In the genomic region with DNA sequence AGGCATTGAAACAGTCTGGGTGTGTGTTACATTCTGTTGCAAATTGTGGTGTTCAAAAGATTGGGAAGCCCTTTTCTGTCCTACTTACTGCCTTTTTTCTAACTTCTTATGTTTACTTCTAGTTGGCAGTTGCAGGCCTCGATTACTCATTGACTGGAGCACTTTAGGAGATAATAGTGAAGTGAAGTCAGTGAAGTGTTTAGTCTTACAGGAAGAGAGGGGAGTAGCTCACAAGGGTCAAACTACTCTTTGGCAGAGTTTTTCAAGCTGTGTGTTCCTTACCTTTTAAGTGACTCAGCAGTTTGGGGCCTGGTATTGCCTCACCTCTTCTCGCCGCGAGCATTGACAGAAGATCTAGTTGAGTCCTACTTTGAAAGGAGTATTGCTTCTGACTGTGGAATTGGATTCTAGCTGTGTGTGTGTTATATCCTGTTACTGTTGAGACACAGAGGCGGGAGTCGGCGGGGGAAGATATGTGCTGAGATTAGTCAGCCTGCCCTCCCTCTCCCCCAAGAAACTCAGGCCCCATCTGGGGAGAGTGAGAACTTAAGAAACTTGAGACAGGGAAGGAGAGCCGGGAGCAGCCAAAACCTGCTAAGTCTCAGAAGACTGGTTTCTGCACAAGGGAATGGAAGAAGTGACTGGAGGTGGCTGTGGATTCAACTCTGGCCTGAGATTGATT, we compare ENCODE assay signal across 8 cellular contexts. TPM values are rescaled to one million over a fixed set of nuclear protein-coding genes. Genes with fewer than 3 reads are reported as not detected.
DNase-seq lines count a peak whose midpoint lies in the region; ATAC-seq and TF ChIP-seq lines count a peak whose summit lies in the region.

No MANE protein-coding gene starts in this region.

- H2AFZ ChIP-seq in fibroblast of lung (ENCODE audit: low read length): no peak overlapping the region
- H2AFZ ChIP-seq in neuronal stem cell (ENCODE audit: low read length): no peak overlapping the region

- H3K9ac ChIP-seq in fibroblast of lung (ENCODE audit: insufficient read depth, low read length) (peak overlapping the region; percentile 14), neuronal stem cell (ENCODE audit: low read depth, low read length, poor library complexity) (no peak overlapping the region)

- CTCF ChIA-PET in activated CD4-positive, alpha-beta T cell treated with anti-CD3 and anti-CD28 coated beads, Interleukin-2, amount 10 ng/mL, durations not matched to agents 7 days and 5 days (lab: Charles Lee): interaction anchor here (0.9 to 1.2 kb wide), 3 partner anchors 20 to 227 kb away, joined by 3 to 6 read pairs (median 3); a partner anchor contains a TSS

- no peak overlapping the region for H3K4ac ChIP-seq in neuronal stem cell (ENCODE audit: low read length)

- H3K4me1 ChIP-seq in fibroblast of lung (ENCODE audit: control insufficient read depth, extremely low read depth, insufficient read depth, low read length): peaks cover 22% of the 10 kb centered on the region
- peaks cover 9 to 16% of the 10 kb centered on the region in 2 donors for H3K4me1 ChIP-seq in neuronal stem cell (ENCODE audit: control insufficient read depth in 2 of 2, insufficient read depth in 1 of 2, low read depth in 1 of 2, low read length in 2 of 2)
- H3K4me1 ChIP-seq in vagina: peaks cover 60% of the 10 kb centered on the region

- H3K79me2 ChIP-seq in fibroblast of lung (ENCODE audit: control insufficient read depth, insufficient read depth, low read length): peaks cover 32% of the 10 kb centered on the region

- POLR2A ChIA-PET in activated CD4-positive, alpha-beta T cell treated with anti-CD3 and anti-CD28 coated beads, Interleukin-2, amount 10 ng/mL, durations not matched to agents 7 days and 5 days (lab: Charles Lee): no interaction called here

- H3K79me1 ChIP-seq in neuronal stem cell (ENCODE audit: low read depth, low read length): peaks cover 3% of the 10 kb centered on the region

- DNase-seq in DMS79 treated with DMSO at 0.1 percent for 48 hours (lab: John Stamatoyannopoulos, UW): peak; percentile 56
- DNase-seq in LoVo (ENCODE audit: low spot score): peak; percentile 75
- peak; percentile 19 for DNase-seq in activated CD4-positive, alpha-beta T cell treated with anti-CD3 and anti-CD28 coated beads, Interleukin-2, amount 10 ng/mL, durations not matched to agents 7 days and 5 days
- peak; percentile 98 to 99 for DNase-seq in fibroblast of lung (ENCODE audit: low read depth in 2 of 2)
- peak; percentile 29 for DNase-seq in neuronal stem cell (ENCODE audit: low spot score)
- DNase-seq in vagina (ENCODE audit: extremely low spot score in 2 of 2): peak in 1 of 2 donors; percentile 98
- DNase-seq in hippocampal formation (lab: John Stamatoyannopoulos, UW): no peak

- no peak overlapping the region for H2BK15ac ChIP-seq in neuronal stem cell (ENCODE audit: low read length)

- H4K20me1 ChIP-seq in fibroblast of lung (ENCODE audit: control insufficient read depth, extremely low read depth, insufficient read depth, low read length): no peaks in the 10 kb centered on the region

- no peak overlapping the region for H2AK5ac ChIP-seq in neuronal stem cell (ENCODE audit: low read depth, low read length)

- no peak overlapping the region for H3K23ac ChIP-seq in neuronal stem cell (ENCODE audit: low read depth, low read length, poor library complexity)

- H3K18ac ChIP-seq in neuronal stem cell (ENCODE audit: low read length): no peak overlapping the region

- H4K8ac ChIP-seq in neuronal stem cell (ENCODE audit: low read depth, low read length): no peak overlapping the region

- H2BK5ac ChIP-seq in neuronal stem cell (ENCODE audit: low read length): no peak overlapping the region

- H3K27me3 ChIP-seq in fibroblast of lung (ENCODE audit: control insufficient read depth, insufficient read depth, low read length) (no peaks in the 10 kb centered on the region), neuronal stem cell (ENCODE audit: control insufficient read depth in 3 of 3, insufficient read depth in 3 of 3, low read depth in 1 of 3, low read length in 3 of 3) (no peaks in the 10 kb centered on the region), vagina (no peaks in the 10 kb centered on the region)

- H3K9me3 ChIP-seq in fibroblast of lung (ENCODE audit: control insufficient read depth, insufficient read depth, low read depth, low read length) (no peaks in the 10 kb centered on the region), neuronal stem cell (replicated peaks in 1 of 2; ENCODE audit: control insufficient read depth in 2 of 2, insufficient read depth in 1 of 2, low read depth in 1 of 2, low read length in 2 of 2) (no peaks in the 10 kb centered on the region), vagina (no peaks in the 10 kb centered on the region)

- H3K36me3 Mint-ChIP-seq in activated CD4-positive, alpha-beta T cell treated with anti-CD3 and anti-CD28 coated beads, Interleukin-2, amount 10 ng/mL, durations not matched to agents 7 days and 5 days (ENCODE audit: low read depth): peaks cover 6% of the 10 kb centered on the region

- H4K91ac ChIP-seq in neuronal stem cell (ENCODE audit: low read depth, low read length, poor library complexity): no peak overlapping the region

- H3K36me3 ChIP-seq in fibroblast of lung (ENCODE audit: control insufficient read depth, insufficient read depth, low read length) (no peaks in the 10 kb centered on the region), neuronal stem cell (replicated peaks in 1 of 2; ENCODE audit: control insufficient read depth in 2 of 2, insufficient read depth in 2 of 2, low read length in 2 of 2) (peaks cover under 1 to 32% of the 10 kb centered on the region in 2 donors), vagina (peaks cover 0 to under 1% of the 10 kb centered on the region in 2 donors)

- peak; percentile 58 for ATAC-seq in GM21723 (IDR thresholded peaks at IDR 0.05; ENCODE audit: unreplicated experiment)

- intact Hi-C loops in vagina (cut with DNase I): no loop called here

- no peak overlapping the region for H2BK12ac ChIP-seq in neuronal stem cell (ENCODE audit: low read length)

- H3K4me1 Mint-ChIP-seq in activated CD4-positive, alpha-beta T cell treated with anti-CD3 and anti-CD28 coated beads, Interleukin-2, amount 10 ng/mL, durations not matched to agents 7 days and 5 days: peaks cover 23% of the 10 kb centered on the region

- H3K4me3 ChIP-seq in fibroblast of lung (replicated peaks in 1 of 4; ENCODE audit: control extremely low read depth in 1 of 4, insufficient read depth in 1 of 4, low read depth in 3 of 4, low read length in 4 of 4) (peak overlapping the region; percentile 5 to 37 (median 28)), neuronal stem cell (ENCODE audit: low read length in 2 of 2) (no peak overlapping the region), vagina (peak overlapping the region; percentile 8 to 23)

- H3K27ac ChIP-seq in fibroblast of lung (ENCODE audit: insufficient read depth, low read length) (peak overlapping the region; percentile 73), neuronal stem cell (replicated peaks; ENCODE audit: low read length) (peak overlapping the region; percentile 56), vagina (peak overlapping the region; percentile 69)

- H3K27me3 Mint-ChIP-seq in activated CD4-positive, alpha-beta T cell treated with anti-CD3 and anti-CD28 coated beads, Interleukin-2, amount 10 ng/mL, durations not matched to agents 7 days and 5 days: no peaks in the 10 kb centered on the region

- TF ChIP-seq CTCF in fibroblast of lung (conservative IDR thresholded peaks at IDR 0.05 in 1 of 2, IDR thresholded peaks at IDR 0.05 in 1 of 2; ENCODE audit: low read depth in 1 of 2, low read length in 2 of 2): no peak
- TF ChIP-seq CTCF in vagina (IDR thresholded peaks at IDR 0.05): no peak

- no peaks in the 10 kb centered on the region for H3K9me3 Mint-ChIP-seq in activated CD4-positive, alpha-beta T cell treated with anti-CD3 and anti-CD28 coated beads, Interleukin-2, amount 10 ng/mL, durations not matched to agents 7 days and 5 days

- H3K14ac ChIP-seq in neuronal stem cell (ENCODE audit: low read length): no peak overlapping the region

- TF ChIP-seq POLR2A in vagina (IDR thresholded peaks at IDR 0.05): peak in 1 of 2 donors; percentile 16

- no CpG with 5 or more reads among the region's 8 CpGs for WGBS in neuronal stem cell (ENCODE audit: extremely low coverage in 2 of 2, insufficient read length in 2 of 2, insufficient replicate concordance in 1 of 2), 2 donors

- no peak overlapping the region for H3K4me3 Mint-ChIP-seq in activated CD4-positive, alpha-beta T cell treated with anti-CD3 and anti-CD28 coated beads, Interleukin-2, amount 10 ng/mL, durations not matched to agents 7 days and 5 days

- H3K27ac Mint-ChIP-seq in activated CD4-positive, alpha-beta T cell treated with anti-CD3 and anti-CD28 coated beads, Interleukin-2, amount 10 ng/mL, durations not matched to agents 7 days and 5 days: peak overlapping the region; percentile 31

- H3K4me2 ChIP-seq in fibroblast of lung (ENCODE audit: extremely low read depth, insufficient read depth, low read length) (peak overlapping the region; percentile 87), neuronal stem cell (ENCODE audit: insufficient read depth, low read length, poor library complexity, severe bottlenecking) (no peak overlapping the region)

- H2BK120ac ChIP-seq in neuronal stem cell (ENCODE audit: low read depth, low read length): no peak overlapping the region

RNA-seq across cellular contexts. Expression of a gene that starts 19.3 kb away (rescaled TPM):
- 10 to 100 TPM; 50.4 to 50.9 TPM for total RNA-seq in activated CD4-positive, alpha-beta T cell treated with anti-CD3 and anti-CD28 coated beads, Interleukin-2, amount 10 ng/mL, durations not matched to agents 7 days and 5 days
- 60.1 and 70.5 TPM in 2 replicates for total RNA-seq in fibroblast of lung
- polyA plus RNA-seq in fibroblast of lung: 73.4 and 83.3 TPM in 2 replicates
- polyA plus RNA-seq in fibroblast of lung (2012): 59.5 and 77.1 TPM in 2 replicates
- polyA minus RNA-seq in fibroblast of lung (ENCODE audit: low replicate concordance): 116 and 133 TPM in 2 replicates
- 93.0 TPM for polyA plus RNA-seq in neuronal stem cell (2013, experiment 1 of 2)
- polyA plus RNA-seq in neuronal stem cell (2013, experiment 2 of 2): 96.3 TPM
- total RNA-seq in vagina: 75.6 TPM

RNA-seq across cellular contexts. Expression of a gene that starts 30.5 kb away (rescaled TPM):
- 10 to 100 TPM; 33.4 to 35.9 TPM for total RNA-seq in activated CD4-positive, alpha-beta T cell treated with anti-CD3 and anti-CD28 coated beads, Interleukin-2, amount 10 ng/mL, durations not matched to agents 7 days and 5 days
- 41.9 and 43.8 TPM in 2 replicates for total RNA-seq in fibroblast of lung
- 17.2 and 27.0 TPM in 2 replicates for polyA plus RNA-seq in fibroblast of lung
- 12.2 and 18.5 TPM in 2 replicates for polyA plus RNA-seq in fibroblast of lung (2012)
- 24.0 and 28.1 TPM in 2 replicates for polyA minus RNA-seq in fibroblast of lung (ENCODE audit: low replicate concordance)
- 30.2 TPM for polyA plus RNA-seq in neuronal stem cell (2013, experiment 1 of 2)
- polyA plus RNA-seq in neuronal stem cell (2013, experiment 2 of 2): 29.8 TPM
- 40.8 TPM for total RNA-seq in vagina

Comparison
In these comparisons a context has a peak if more than half of its experiments do, and no peak if none do; other contexts are left out.
1. DNase-seq: peak in DMS79 treated with DMSO at 0.1 percent for 48 hours (single experiment), LoVo (single experiment), activated CD4-positive, alpha-beta T cell treated with anti-CD3 and anti-CD28 coated beads, Interleukin-2, amount 10 ng/mL, durations not matched to agents 7 days and 5 days (single experiment), fibroblast of lung (2 of 2) and neuronal stem cell (single experiment); none in hippocampal formation (0 of 2).
2. H3K4me3 ChIP-seq: peak in fibroblast of lung (4 of 4) and vagina (2 of 2); none in neuronal stem cell (0 of 2).
3. Peak in every context shown above with its lines, with median percentiles within 50 percentile points of each other: H3K27ac ChIP-seq.